Comparison of ENCODE assay signal across 8 cellular contexts in the genomic region with DNA sequence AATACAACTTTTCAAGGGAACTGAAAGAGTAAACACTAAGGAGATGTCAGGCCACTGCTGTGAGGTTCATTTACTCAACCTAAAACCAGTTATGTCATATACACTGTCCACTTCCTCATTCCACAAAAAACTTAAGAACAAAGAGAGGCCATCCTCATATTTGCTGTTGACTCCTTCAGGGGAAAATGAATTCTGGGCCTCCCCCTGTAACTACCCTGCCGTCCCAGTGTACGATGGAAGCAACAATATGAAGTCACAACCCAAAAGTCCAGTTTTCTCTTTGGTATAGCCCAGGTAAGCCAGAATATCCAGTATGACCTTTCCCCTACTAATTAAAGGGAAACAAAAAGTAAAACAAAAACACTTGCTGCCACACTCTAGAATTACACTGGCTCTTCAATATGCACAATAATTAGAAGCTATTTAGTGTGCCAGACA. TPM values are rescaled to one million over a fixed set of nuclear protein-coding genes. Genes with fewer than 3 reads are reported as not detected.
DNase-seq lines count a peak whose midpoint lies in the region; ATAC-seq and TF ChIP-seq lines count a peak whose summit lies in the region.

No MANE protein-coding gene starts in this region.

- peaks cover 0 to 6% (median 0%) of the 10 kb centered on the region in 5 donors for H3K4me1 ChIP-seq in subcutaneous abdominal adipose tissue (ENCODE audit: control insufficient read depth in 5 of 5, insufficient read depth in 5 of 5, low read length in 5 of 5)
- no peaks in the 10 kb centered on the region for H3K4me1 ChIP-seq in sigmoid colon

- DNase-seq in NOMO-1 treated with dmso at 0.1 percent for 144 hours (lab: John Stamatoyannopoulos, UW; ENCODE audit: unreplicated experiment), result peak; percentile 22
- DNase-seq in fibroblast of peridontal ligament (ENCODE audit: extremely low read depth), result peak; percentile 70
- no peak for DNase-seq in sigmoid colon
- DNase-seq in islet precursor cell, result no peak
- DNase-seq in NCI-H187 treated with DMSO at 0.1 percent for 48 hours (lab: John Stamatoyannopoulos, UW), result no peak

- ATAC-seq in GM18868 (IDR thresholded peaks at IDR 0.05; ENCODE audit: unreplicated experiment) (peak; percentile 97), HG02588 (IDR thresholded peaks at IDR 0.05; ENCODE audit: unreplicated experiment) (peak; percentile 94)

- intact Hi-C loops in sigmoid colon (cut with DNase I), result no loop called here

- H3K4me3 ChIP-seq in subcutaneous abdominal adipose tissue (ENCODE audit: low read depth in 1 of 5, low read length in 5 of 5) (peak overlapping the region in 3 of 5 donors; percentile 22 to 50 (median 25)), sigmoid colon (no peak overlapping the region)

- TF ChIP-seq POLR2A in sigmoid colon (IDR thresholded peaks at IDR 0.05), result no peak

- 75 to 91% methylated on average over 2 of the region's 2 CpGs for WGBS in sigmoid colon, 2 donors

- no peak for TF ChIP-seq CTCF in sigmoid colon (IDR thresholded peaks at IDR 0.05)

- peak overlapping the region in 1 of 5 donors; percentile 41 for H3K9ac ChIP-seq in subcutaneous abdominal adipose tissue (ENCODE audit: low read length in 5 of 5)

- H3K36me3 ChIP-seq in subcutaneous abdominal adipose tissue (ENCODE audit: control insufficient read depth in 5 of 5, insufficient read depth in 5 of 5, low read length in 5 of 5) (peaks cover 0 to under 1% (median 0%) of the 10 kb centered on the region in 5 donors), sigmoid colon (peaks cover 0 to 5% (median 1%) of the 10 kb centered on the region in 4 donors)

- no peaks in the 10 kb centered on the region for H3K9me3 ChIP-seq in subcutaneous abdominal adipose tissue (ENCODE audit: control insufficient read depth in 5 of 5, low read length in 5 of 5)
- no peaks in the 10 kb centered on the region for H3K9me3 ChIP-seq in sigmoid colon

- H3K27ac ChIP-seq in subcutaneous abdominal adipose tissue (ENCODE audit: low read depth, low read length) (peak overlapping the region; percentile 2), sigmoid colon (peak overlapping the region in 2 of 4 donors; percentile 24 to 33)

- TF ChIP-seq EP300 in sigmoid colon (IDR thresholded peaks at IDR 0.05), result no peak

- no peaks in the 10 kb centered on the region for H3K27me3 ChIP-seq in subcutaneous abdominal adipose tissue (ENCODE audit: control insufficient read depth in 5 of 5, insufficient read depth in 4 of 5, low read length in 5 of 5)
- H3K27me3 ChIP-seq in sigmoid colon, result no peaks in the 10 kb centered on the region

RNA-seq across cellular contexts. Expression of gene CEP152, which starts 16.2 kb away (rescaled TPM):
- total RNA-seq in sigmoid colon, result 1 to 10 TPM; 3.1 to 5.1 (median 3.7) TPM
- polyA plus RNA-seq in sigmoid colon, result 1 to 10 TPM in 1 of 3 donors, under 1 TPM in 2; 0.46 to 2.5 (median 0.60) TPM

Comparison
In these comparisons a context has a peak if more than half of its experiments do, and no peak if none do; other contexts are left out.
1. DNase-seq: peak in NOMO-1 treated with dmso at 0.1 percent for 144 hours (single experiment) and fibroblast of peridontal ligament (single experiment); none in sigmoid colon (single experiment), islet precursor cell (single experiment) and NCI-H187 treated with DMSO at 0.1 percent for 48 hours (single experiment).
2. H3K4me3 ChIP-seq: peak in subcutaneous abdominal adipose tissue (3 of 5); none in sigmoid colon (0 of 4).